1 cellular context compared by ENCODE assay signal in genomic region chr11:119155733-119156492, GRCh38.
TF ChIP-seq lines count a peak whose summit lies in the region.

No MANE protein-coding gene starts in this region.

TF ChIP-seq in K562, 482 proteins besides CTCF, POLR2A, EP300 and RAD21:
- TF ChIP-seq NCOA4 (IDR thresholded peaks at IDR 0.05; ENCODE audit: partially characterized antibody), result no peak
- no peak for TF ChIP-seq THRA (IDR thresholded peaks at IDR 0.05)
- TF ChIP-seq FOSL1 (tag; conservative IDR thresholded peaks at IDR 0.05), result no peak
- TF ChIP-seq ZNF584 (CRISPR knock-in tag; IDR thresholded peaks at IDR 0.05; ENCODE audit: low read depth), result no peak
- no peak for TF ChIP-seq CHCHD3 (CRISPR knock-in tag; IDR thresholded peaks at IDR 0.05)
- peak; percentile 30; the same call in 1 of the 2 replicates for TF ChIP-seq MAX (CRISPR knock-in tag; IDR thresholded peaks at IDR 0.05)
- 0 out of 2 replicates have a peak, but pooled peaks have one; percentile 14 for TF ChIP-seq MYC (IDR thresholded peaks at IDR 0.05; ENCODE audit: low read depth, low read length)
- TF ChIP-seq MYC (CRISPR knock-in tag; IDR thresholded peaks at IDR 0.05; ENCODE audit: borderline replicate concordance, low read depth), result no peak
- peak; percentile 48; the same call in 1 of the 2 replicates for TF ChIP-seq BHLHE40 (IDR thresholded peaks at IDR 0.05; ENCODE audit: low read length)
- TF ChIP-seq CCAR2 (IDR thresholded peaks at IDR 0.05; ENCODE audit: low read depth, low read length), result no peak
- TF ChIP-seq ETS2 (tag; IDR thresholded peaks at IDR 0.05; ENCODE audit: borderline replicate concordance, poor library complexity, severe bottlenecking), result no peak
- peak; percentile 34; the same call in 1 of the 2 replicates for TF ChIP-seq CTBP1 (IDR thresholded peaks at IDR 0.05; ENCODE audit: borderline replicate concordance)
- peak; percentile 67 for TF ChIP-seq USF2 (CRISPR knock-in tag; IDR thresholded peaks at IDR 0.05)
- peak in 1 of 2 experiments; percentile 55; a peak in 1 of 4 replicates for TF ChIP-seq MAZ (CRISPR knock-in tag; conservative IDR thresholded peaks at IDR 0.05 in 1 of 2, IDR thresholded peaks at IDR 0.05 in 1 of 2)
- no peak for TF ChIP-seq ERF (CRISPR knock-in tag; IDR thresholded peaks at IDR 0.05)
- 0 out of 2 replicates have a peak, but pooled peaks have one; percentile 28 for TF ChIP-seq GABPB1 (CRISPR knock-in tag; IDR thresholded peaks at IDR 0.05)
- TF ChIP-seq SMC3 (conservative IDR thresholded peaks at IDR 0.05; ENCODE audit: insufficient read depth, low read depth, low read length), result 0 out of 2 replicates have a peak, but pooled peaks have one; percentile 29
- TF ChIP-seq HNRNPK (IDR thresholded peaks at IDR 0.05; ENCODE audit: low read depth, low read length, poor library complexity, severe bottlenecking), result no peak
- TF ChIP-seq MLLT1 (IDR thresholded peaks at IDR 0.05), result no peak
- TF ChIP-seq MEIS2 (IDR thresholded peaks at IDR 0.05; ENCODE audit: partially characterized antibody), result no peak
- no peak for TF ChIP-seq NFYB (IDR thresholded peaks at IDR 0.05; ENCODE audit: extremely low read depth, insufficient read length)
- TF ChIP-seq ZMIZ1 (IDR thresholded peaks at IDR 0.05; ENCODE audit: low read depth in 2 of 2, low read length in 2 of 2), result no peak
- TF ChIP-seq BMI1 (IDR thresholded peaks at IDR 0.05; ENCODE audit: low read length), result no peak
- no peak for TF ChIP-seq ETV5 (CRISPR knock-in tag; IDR thresholded peaks at IDR 0.05; ENCODE audit: low read depth)
- TF ChIP-seq MTA2 (IDR thresholded peaks at IDR 0.05; ENCODE audit: low read depth), result no peak
- TF ChIP-seq TFAP4 (CRISPR knock-in tag; IDR thresholded peaks at IDR 0.05; ENCODE audit: borderline replicate concordance), result peak; percentile 43; the same call in 1 of the 2 replicates
- 0 out of 2 replicates have a peak, but pooled peaks have one; percentile 34 for TF ChIP-seq ZBTB33 (CRISPR knock-in tag; IDR thresholded peaks at IDR 0.05)
- peak; percentile 66 for TF ChIP-seq CTCFL (IDR thresholded peaks at IDR 0.05; ENCODE audit: borderline replicate concordance, insufficient read depth, low read depth, low read length, poor library complexity, severe bottlenecking)
- 0 out of 2 replicates have a peak, but pooled peaks have one; percentile 19 for TF ChIP-seq VEZF1 (CRISPR knock-in tag; IDR thresholded peaks at IDR 0.05)
- no peak for TF ChIP-seq XRCC3 (IDR thresholded peaks at IDR 0.05)
- TF ChIP-seq TSC22D4 (tag; IDR thresholded peaks at IDR 0.05), result no peak
- peak; percentile 59 for TF ChIP-seq USF1 (CRISPR knock-in tag; IDR thresholded peaks at IDR 0.05)
- TF ChIP-seq HMGN3 (IDR thresholded peaks at IDR 0.05; ENCODE audit: borderline replicate concordance, extremely low read depth, insufficient read length, low read depth, low read length), result no peak
- TF ChIP-seq YBX1 (IDR thresholded peaks at IDR 0.05), result no peak
